In genomic region chr15:101439285-101439919, GRCh38 we compare ENCODE assay signal across 1 cellular context.
TF ChIP-seq lines count a peak whose summit lies in the region.

No MANE protein-coding gene starts in this region.

TF ChIP-seq in HepG2, 621 proteins besides CTCF, POLR2A, EP300 and RAD21 (continued from another document and continues in another):
- TF ChIP-seq, protein P1, sequence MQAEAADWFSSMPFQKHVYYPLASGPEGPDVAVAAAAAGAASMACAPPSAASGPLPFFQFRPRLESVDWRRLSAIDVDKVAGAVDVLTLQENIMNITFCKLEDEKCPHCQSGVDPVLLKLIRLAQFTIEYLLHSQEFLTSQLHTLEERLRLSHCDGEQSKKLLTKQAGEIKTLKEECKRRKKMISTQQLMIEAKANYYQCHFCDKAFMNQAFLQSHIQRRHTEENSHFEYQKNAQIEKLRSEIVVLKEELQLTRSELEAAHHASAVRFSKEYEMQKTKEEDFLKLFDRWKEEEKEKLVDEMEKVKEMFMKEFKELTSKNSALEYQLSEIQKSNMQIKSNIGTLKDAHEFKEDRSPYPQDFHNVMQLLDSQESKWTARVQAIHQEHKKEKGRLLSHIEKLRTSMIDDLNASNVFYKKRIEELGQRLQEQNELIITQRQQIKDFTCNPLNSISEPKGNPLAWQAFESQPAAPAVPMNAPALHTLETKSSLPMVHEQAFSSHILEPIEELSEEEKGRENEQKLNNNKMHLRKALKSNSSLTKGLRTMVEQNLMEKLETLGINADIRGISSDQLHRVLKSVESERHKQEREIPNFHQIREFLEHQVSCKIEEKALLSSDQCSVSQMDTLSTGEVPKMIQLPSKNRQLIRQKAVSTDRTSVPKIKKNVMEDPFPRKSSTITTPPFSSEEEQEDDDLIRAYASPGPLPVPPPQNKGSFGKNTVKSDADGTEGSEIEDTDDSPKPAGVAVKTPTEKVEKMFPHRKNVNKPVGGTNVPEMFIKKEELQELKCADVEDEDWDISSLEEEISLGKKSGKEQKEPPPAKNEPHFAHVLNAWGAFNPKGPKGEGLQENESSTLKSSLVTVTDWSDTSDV (CRISPR knock-in tag; IDR thresholded peaks at IDR 0.05) = no peak
- TF ChIP-seq GTF3A (CRISPR knock-in tag; conservative IDR thresholded peaks at IDR 0.05) = no peak
- TF ChIP-seq LBX2 (CRISPR knock-in tag; IDR thresholded peaks at IDR 0.05; ENCODE audit: borderline replicate concordance) = no peak
- peak; percentile 93 for TF ChIP-seq FOXO1 (CRISPR knock-in tag; IDR thresholded peaks at IDR 0.05)
- peak; percentile 82 for TF ChIP-seq ZNF605 (CRISPR knock-in tag; IDR thresholded peaks at IDR 0.05)
- TF ChIP-seq CC2D1A (CRISPR knock-in tag; IDR thresholded peaks at IDR 0.05) = no peak
- TF ChIP-seq KMT2B (CRISPR knock-in tag; IDR thresholded peaks at IDR 0.05) = peak; percentile 44; the same call in 1 of the 2 replicates
- no peak for TF ChIP-seq FOXM1 (CRISPR knock-in tag; IDR thresholded peaks at IDR 0.05)
- no peak for TF ChIP-seq ZNF30 (CRISPR knock-in tag; IDR thresholded peaks at IDR 0.05)
- no peak; the same call in 1 of the 2 replicates for TF ChIP-seq TOE1 (CRISPR knock-in tag; IDR thresholded peaks at IDR 0.05)
- no peak for TF ChIP-seq ZNF354B (CRISPR knock-in tag; IDR thresholded peaks at IDR 0.05)
- TF ChIP-seq POGZ (CRISPR knock-in tag; IDR thresholded peaks at IDR 0.05) = peak; percentile 83
- TF ChIP-seq RBFOX2 (IDR thresholded peaks at IDR 0.05; ENCODE audit: low read depth, low read length) = peak; percentile 24; the same call in 1 of the 2 replicates
- TF ChIP-seq RFXAP (CRISPR knock-in tag; IDR thresholded peaks at IDR 0.05; ENCODE audit: borderline replicate concordance) = peak; percentile 73; the same call in 1 of the 2 replicates
- TF ChIP-seq ZNF501 (CRISPR knock-in tag; IDR thresholded peaks at IDR 0.05) = peak; percentile 86
- peak; percentile 98 for TF ChIP-seq SIX4 (CRISPR knock-in tag; IDR thresholded peaks at IDR 0.05)
- peak; percentile 46; the same call in 1 of the 2 replicates for TF ChIP-seq PHF20 (CRISPR knock-in tag; IDR thresholded peaks at IDR 0.05)
- TF ChIP-seq ZNF282 (IDR thresholded peaks at IDR 0.05; ENCODE audit: partially characterized antibody) = no peak
- TF ChIP-seq ISX (CRISPR knock-in tag; conservative IDR thresholded peaks at IDR 0.05) = no peak; the same call in 1 of the 2 replicates
- no peak for TF ChIP-seq ZSCAN30 (CRISPR knock-in tag; IDR thresholded peaks at IDR 0.05)
- TF ChIP-seq ZNF746 (CRISPR knock-in tag; IDR thresholded peaks at IDR 0.05) = no peak
- no peak; the same call in 1 of the 2 replicates for TF ChIP-seq ETV6 (CRISPR knock-in tag; conservative IDR thresholded peaks at IDR 0.05)
- peak; percentile 58; the same call in 1 of the 2 replicates for TF ChIP-seq HIVEP1 (CRISPR knock-in tag; IDR thresholded peaks at IDR 0.05)
- TF ChIP-seq BATF2 (CRISPR knock-in tag; IDR thresholded peaks at IDR 0.05) = no peak
- TF ChIP-seq RNF2 (conservative IDR thresholded peaks at IDR 0.05; ENCODE audit: low read depth) = no peak
- no peak for TF ChIP-seq ZNF570 (CRISPR knock-in tag; IDR thresholded peaks at IDR 0.05; ENCODE audit: borderline replicate concordance)
- TF ChIP-seq KLF11 (CRISPR knock-in tag; IDR thresholded peaks at IDR 0.05) = 0 out of 2 replicates have a peak, but pooled peaks have one; percentile 40
- peak; percentile 98 for TF ChIP-seq RXRA (CRISPR knock-in tag; IDR thresholded peaks at IDR 0.05)
- no peak for TF ChIP-seq FOXP1 (IDR thresholded peaks at IDR 0.05)
- TF ChIP-seq FOXP1 (CRISPR knock-in tag; IDR thresholded peaks at IDR 0.05) = peak; percentile 89
- TF ChIP-seq ZNF691 (CRISPR knock-in tag; IDR thresholded peaks at IDR 0.05; ENCODE audit: borderline replicate concordance, low read depth) = peak; percentile 61; the same call in 1 of the 2 replicates
- no peak for TF ChIP-seq RAD51 (IDR thresholded peaks at IDR 0.05; ENCODE audit: borderline replicate concordance)
- peak; percentile 93 for TF ChIP-seq ZBTB43 (CRISPR knock-in tag; conservative IDR thresholded peaks at IDR 0.05)
- peak; percentile 77; the same call in 1 of the 2 replicates for TF ChIP-seq ZNF574 (CRISPR knock-in tag; IDR thresholded peaks at IDR 0.05)
- TF ChIP-seq TBL1XR1 (IDR thresholded peaks at IDR 0.05; ENCODE audit: borderline replicate concordance, low read length, partially characterized antibody) = peak; percentile 80
- TF ChIP-seq, protein P2, sequence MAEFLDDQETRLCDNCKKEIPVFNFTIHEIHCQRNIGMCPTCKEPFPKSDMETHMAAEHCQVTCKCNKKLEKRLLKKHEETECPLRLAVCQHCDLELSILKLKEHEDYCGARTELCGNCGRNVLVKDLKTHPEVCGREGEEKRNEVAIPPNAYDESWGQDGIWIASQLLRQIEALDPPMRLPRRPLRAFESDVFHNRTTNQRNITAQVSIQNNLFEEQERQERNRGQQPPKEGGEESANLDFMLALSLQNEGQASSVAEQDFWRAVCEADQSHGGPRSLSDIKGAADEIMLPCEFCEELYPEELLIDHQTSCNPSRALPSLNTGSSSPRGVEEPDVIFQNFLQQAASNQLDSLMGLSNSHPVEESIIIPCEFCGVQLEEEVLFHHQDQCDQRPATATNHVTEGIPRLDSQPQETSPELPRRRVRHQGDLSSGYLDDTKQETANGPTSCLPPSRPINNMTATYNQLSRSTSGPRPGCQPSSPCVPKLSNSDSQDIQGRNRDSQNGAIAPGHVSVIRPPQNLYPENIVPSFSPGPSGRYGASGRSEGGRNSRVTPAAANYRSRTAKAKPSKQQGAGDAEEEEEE (CRISPR knock-in tag; IDR thresholded peaks at IDR 0.05; ENCODE audit: borderline replicate concordance) = no peak
- TF ChIP-seq, protein P3, sequence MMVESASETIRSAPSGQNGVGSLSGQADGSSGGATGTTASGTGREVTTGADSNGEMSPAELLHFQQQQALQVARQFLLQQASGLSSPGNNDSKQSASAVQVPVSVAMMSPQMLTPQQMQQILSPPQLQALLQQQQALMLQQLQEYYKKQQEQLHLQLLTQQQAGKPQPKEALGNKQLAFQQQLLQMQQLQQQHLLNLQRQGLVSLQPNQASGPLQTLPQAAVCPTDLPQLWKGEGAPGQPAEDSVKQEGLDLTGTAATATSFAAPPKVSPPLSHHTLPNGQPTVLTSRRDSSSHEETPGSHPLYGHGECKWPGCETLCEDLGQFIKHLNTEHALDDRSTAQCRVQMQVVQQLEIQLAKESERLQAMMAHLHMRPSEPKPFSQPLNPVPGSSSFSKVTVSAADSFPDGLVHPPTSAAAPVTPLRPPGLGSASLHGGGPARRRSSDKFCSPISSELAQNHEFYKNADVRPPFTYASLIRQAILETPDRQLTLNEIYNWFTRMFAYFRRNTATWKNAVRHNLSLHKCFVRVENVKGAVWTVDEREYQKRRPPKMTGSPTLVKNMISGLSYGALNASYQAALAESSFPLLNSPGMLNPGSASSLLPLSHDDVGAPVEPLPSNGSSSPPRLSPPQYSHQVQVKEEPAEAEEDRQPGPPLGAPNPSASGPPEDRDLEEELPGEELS (CRISPR knock-in tag; IDR thresholded peaks at IDR 0.05) = peak; percentile 94
- peak; percentile 78 for TF ChIP-seq TFDP2 (CRISPR knock-in tag; IDR thresholded peaks at IDR 0.05)
- TF ChIP-seq CBX1 (IDR thresholded peaks at IDR 0.05; ENCODE audit: low read depth) = no peak
- peak; percentile 35; the same call in 1 of the 2 replicates for TF ChIP-seq PBX2 (CRISPR knock-in tag; IDR thresholded peaks at IDR 0.05)
- TF ChIP-seq SNAPC2 (CRISPR knock-in tag; IDR thresholded peaks at IDR 0.05) = 0 out of 2 replicates have a peak, but pooled peaks have one; percentile 77
- TF ChIP-seq HES4 (CRISPR knock-in tag; IDR thresholded peaks at IDR 0.05; ENCODE audit: borderline replicate concordance) = no peak
- peak; percentile 99 for TF ChIP-seq HNF4A (CRISPR knock-in tag; IDR thresholded peaks at IDR 0.05)
- TF ChIP-seq NKX3-1 (CRISPR knock-in tag; IDR thresholded peaks at IDR 0.05) = peak; percentile 88; the same call in 1 of the 2 replicates
- TF ChIP-seq CENPX (CRISPR knock-in tag; IDR thresholded peaks at IDR 0.05) = no peak
- TF ChIP-seq ASH2L (IDR thresholded peaks at IDR 0.05; ENCODE audit: insufficient read length, low read depth, low read length) = peak; percentile 92
- peak; percentile 98 for TF ChIP-seq MTA1 (CRISPR knock-in tag; IDR thresholded peaks at IDR 0.05; ENCODE audit: borderline replicate concordance)
- TF ChIP-seq, protein P4, sequence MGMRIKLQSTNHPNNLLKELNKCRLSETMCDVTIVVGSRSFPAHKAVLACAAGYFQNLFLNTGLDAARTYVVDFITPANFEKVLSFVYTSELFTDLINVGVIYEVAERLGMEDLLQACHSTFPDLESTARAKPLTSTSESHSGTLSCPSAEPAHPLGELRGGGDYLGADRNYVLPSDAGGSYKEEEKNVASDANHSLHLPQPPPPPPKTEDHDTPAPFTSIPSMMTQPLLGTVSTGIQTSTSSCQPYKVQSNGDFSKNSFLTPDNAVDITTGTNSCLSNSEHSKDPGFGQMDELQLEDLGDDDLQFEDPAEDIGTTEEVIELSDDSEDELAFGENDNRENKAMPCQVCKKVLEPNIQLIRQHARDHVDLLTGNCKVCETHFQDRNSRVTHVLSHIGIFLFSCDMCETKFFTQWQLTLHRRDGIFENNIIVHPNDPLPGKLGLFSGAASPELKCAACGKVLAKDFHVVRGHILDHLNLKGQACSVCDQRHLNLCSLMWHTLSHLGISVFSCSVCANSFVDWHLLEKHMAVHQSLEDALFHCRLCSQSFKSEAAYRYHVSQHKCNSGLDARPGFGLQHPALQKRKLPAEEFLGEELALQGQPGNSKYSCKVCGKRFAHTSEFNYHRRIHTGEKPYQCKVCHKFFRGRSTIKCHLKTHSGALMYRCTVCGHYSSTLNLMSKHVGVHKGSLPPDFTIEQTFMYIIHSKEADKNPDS (CRISPR knock-in tag; IDR thresholded peaks at IDR 0.05) = peak; percentile 27; the same call in 1 of the 2 replicates
- peak; percentile 71 for TF ChIP-seq STAG1 (CRISPR knock-in tag; IDR thresholded peaks at IDR 0.05)
